ENCODE assay signal across 1 cellular context in the genomic region with DNA sequence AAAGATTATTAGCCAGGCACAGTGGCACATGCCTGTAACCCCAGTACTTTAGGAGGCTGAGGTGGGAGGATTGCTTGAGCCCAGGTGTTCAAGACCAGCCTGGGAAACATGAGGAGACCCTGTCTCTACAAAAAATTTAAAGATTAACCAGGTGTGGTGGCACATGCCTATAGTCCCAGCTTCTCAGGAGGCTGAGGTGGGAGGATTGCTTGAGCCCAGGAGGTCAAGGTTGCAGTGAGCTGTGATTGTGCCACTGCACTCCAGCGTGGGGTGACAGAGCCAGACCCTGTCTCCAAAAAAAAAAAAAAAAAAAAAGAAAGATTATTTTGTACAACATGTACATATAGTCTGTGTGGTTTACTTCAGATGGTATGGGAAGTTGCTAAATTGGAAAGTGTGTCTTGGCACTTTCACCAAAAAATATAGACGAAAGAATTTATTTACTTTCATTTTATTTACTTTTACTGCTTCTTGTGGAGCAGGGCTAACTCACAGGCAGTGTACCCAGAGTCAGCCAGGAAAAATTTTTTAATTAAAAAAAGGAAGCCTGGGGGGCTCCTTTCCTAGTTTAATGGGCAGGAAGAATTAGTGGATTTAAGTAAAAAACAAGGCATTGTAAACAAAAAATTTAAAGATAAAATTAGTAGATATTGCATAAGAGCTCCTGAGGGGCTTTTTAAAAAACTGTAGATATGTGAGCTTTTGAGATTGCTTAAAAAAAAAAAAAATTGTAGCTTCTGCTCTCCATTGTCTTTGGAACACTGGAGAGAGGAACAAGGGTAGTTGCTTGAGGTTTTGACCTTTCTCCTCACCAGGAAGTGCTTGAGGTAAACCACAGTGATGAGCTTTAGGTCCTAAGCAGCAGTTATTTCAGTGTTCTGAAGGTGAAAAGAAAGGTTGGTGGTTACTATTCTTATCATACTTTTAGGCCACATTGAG.
TF ChIP-seq lines count a peak whose summit lies in the region.

No MANE protein-coding gene starts in this region.

TF ChIP-seq in HepG2, 621 proteins besides CTCF, POLR2A, EP300 and RAD21 (continued from another document):
- TF ChIP-seq, protein P1, sequence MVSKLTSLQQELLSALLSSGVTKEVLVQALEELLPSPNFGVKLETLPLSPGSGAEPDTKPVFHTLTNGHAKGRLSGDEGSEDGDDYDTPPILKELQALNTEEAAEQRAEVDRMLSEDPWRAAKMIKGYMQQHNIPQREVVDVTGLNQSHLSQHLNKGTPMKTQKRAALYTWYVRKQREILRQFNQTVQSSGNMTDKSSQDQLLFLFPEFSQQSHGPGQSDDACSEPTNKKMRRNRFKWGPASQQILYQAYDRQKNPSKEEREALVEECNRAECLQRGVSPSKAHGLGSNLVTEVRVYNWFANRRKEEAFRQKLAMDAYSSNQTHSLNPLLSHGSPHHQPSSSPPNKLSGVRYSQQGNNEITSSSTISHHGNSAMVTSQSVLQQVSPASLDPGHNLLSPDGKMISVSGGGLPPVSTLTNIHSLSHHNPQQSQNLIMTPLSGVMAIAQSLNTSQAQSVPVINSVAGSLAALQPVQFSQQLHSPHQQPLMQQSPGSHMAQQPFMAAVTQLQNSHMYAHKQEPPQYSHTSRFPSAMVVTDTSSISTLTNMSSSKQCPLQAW (CRISPR knock-in tag; IDR thresholded peaks at IDR 0.05), result no peak
- TF ChIP-seq, protein P2, sequence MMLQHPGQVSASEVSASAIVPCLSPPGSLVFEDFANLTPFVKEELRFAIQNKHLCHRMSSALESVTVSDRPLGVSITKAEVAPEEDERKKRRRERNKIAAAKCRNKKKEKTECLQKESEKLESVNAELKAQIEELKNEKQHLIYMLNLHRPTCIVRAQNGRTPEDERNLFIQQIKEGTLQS (CRISPR knock-in tag; IDR thresholded peaks at IDR 0.05), result no peak
- TF ChIP-seq NCOA2 (CRISPR knock-in tag; IDR thresholded peaks at IDR 0.05), result 0 out of 2 replicates have a peak, but pooled peaks have one; percentile 10
- TF ChIP-seq ARID2 (CRISPR knock-in tag; IDR thresholded peaks at IDR 0.05; ENCODE audit: borderline replicate concordance), result no peak
- TF ChIP-seq SOX6 (IDR thresholded peaks at IDR 0.05), result no peak
- TF ChIP-seq SOX6 (CRISPR knock-in tag; IDR thresholded peaks at IDR 0.05), result 0 out of 2 replicates have a peak, but pooled peaks have one; percentile 26
- no peak for TF ChIP-seq ZNF274 (CRISPR knock-in tag; IDR thresholded peaks at IDR 0.05)
- no peak for TF ChIP-seq ZNF329 (CRISPR knock-in tag; IDR thresholded peaks at IDR 0.05; ENCODE audit: low read depth)
- TF ChIP-seq, protein P3, sequence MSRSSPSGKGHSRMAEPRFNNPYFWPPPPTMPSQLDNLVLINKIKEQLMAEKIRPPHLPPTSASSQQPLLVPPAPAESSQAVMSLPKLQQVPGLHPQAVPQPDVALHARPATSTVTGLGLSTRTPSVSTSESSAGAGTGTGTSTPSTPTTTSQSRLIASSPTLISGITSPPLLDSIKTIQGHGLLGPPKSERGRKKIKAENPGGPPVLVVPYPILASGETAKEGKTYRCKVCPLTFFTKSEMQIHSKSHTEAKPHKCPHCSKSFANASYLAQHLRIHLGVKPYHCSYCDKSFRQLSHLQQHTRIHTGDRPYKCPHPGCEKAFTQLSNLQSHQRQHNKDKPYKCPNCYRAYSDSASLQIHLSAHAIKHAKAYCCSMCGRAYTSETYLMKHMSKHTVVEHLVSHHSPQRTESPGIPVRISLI (CRISPR knock-in tag; IDR thresholded peaks at IDR 0.05; ENCODE audit: borderline replicate concordance), result 0 out of 2 replicates have a peak, but pooled peaks have one; percentile 26
- no peak for TF ChIP-seq TAF1 (CRISPR knock-in tag; IDR thresholded peaks at IDR 0.05)
- TF ChIP-seq KLF16 (CRISPR knock-in tag; IDR thresholded peaks at IDR 0.05), result 0 out of 4 replicates have a peak, but pooled peaks of 1 of the 2 experiments have one; percentile 28
- TF ChIP-seq, protein P4, sequence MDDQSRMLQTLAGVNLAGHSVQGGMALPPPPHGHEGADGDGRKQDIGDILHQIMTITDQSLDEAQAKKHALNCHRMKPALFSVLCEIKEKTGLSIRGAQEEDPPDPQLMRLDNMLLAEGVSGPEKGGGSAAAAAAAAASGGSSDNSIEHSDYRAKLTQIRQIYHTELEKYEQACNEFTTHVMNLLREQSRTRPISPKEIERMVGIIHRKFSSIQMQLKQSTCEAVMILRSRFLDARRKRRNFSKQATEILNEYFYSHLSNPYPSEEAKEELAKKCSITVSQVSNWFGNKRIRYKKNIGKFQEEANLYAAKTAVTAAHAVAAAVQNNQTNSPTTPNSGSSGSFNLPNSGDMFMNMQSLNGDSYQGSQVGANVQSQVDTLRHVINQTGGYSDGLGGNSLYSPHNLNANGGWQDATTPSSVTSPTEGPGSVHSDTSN (CRISPR knock-in tag; IDR thresholded peaks at IDR 0.05; ENCODE audit: borderline replicate concordance), result no peak
- no peak for TF ChIP-seq TCF7 (IDR thresholded peaks at IDR 0.05; ENCODE audit: low read depth)
- TF ChIP-seq, protein P5, sequence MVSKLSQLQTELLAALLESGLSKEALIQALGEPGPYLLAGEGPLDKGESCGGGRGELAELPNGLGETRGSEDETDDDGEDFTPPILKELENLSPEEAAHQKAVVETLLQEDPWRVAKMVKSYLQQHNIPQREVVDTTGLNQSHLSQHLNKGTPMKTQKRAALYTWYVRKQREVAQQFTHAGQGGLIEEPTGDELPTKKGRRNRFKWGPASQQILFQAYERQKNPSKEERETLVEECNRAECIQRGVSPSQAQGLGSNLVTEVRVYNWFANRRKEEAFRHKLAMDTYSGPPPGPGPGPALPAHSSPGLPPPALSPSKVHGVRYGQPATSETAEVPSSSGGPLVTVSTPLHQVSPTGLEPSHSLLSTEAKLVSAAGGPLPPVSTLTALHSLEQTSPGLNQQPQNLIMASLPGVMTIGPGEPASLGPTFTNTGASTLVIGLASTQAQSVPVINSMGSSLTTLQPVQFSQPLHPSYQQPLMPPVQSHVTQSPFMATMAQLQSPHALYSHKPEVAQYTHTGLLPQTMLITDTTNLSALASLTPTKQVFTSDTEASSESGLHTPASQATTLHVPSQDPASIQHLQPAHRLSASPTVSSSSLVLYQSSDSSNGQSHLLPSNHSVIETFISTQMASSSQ (IDR thresholded peaks at IDR 0.05; ENCODE audit: low read depth), result no peak
- TF ChIP-seq, protein P5 (CRISPR knock-in tag; IDR thresholded peaks at IDR 0.05; ENCODE audit: borderline replicate concordance), result peak; percentile 37; the same call in 1 of the 2 replicates
- TF ChIP-seq SALL1 (CRISPR knock-in tag; IDR thresholded peaks at IDR 0.05), result 0 out of 2 replicates have a peak, but pooled peaks have one; percentile 12
- no peak for TF ChIP-seq DMAP1 (CRISPR knock-in tag; IDR thresholded peaks at IDR 0.05)
